In the genomic region with DNA sequence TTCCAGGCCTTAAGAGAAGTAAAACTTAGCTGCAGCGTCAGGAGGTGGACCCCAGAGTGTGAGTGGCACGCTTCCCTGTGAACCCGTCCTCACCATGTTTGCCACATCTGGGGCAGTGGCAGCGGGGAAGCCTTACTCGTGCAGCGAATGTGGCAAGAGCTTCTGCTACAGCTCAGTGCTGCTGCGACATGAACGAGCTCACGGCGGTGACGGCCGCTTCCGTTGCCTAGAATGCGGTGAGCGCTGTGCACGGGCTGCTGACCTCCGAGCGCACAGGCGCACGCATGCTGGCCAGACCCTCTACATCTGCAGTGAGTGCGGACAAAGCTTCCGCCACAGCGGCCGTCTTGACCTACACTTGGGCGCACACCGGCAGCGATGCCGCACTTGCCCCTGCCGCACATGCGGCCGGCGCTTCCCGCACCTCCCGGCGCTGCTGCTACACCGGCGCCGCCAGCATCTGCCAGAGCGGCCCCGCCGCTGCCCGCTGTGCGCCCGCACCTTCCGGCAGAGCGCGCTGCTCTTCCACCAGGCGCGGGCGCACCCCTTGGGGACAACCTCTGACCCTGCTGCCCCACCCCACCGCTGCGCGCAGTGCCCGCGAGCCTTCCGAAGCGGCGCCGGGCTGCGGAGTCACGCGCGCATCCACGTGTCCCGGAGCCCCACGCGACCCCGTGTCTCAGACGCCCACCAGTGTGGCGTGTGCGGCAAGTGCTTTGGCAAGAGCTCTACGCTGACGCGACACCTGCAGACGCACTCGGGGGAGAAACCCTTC, we compare ENCODE assay signal across 1 cellular context.
TF ChIP-seq lines count a peak whose summit lies in the region.

No MANE protein-coding gene starts in this region.

TF ChIP-seq in GM12878, 131 proteins besides CTCF, POLR2A, EP300 and RAD21:
- no peak for TF ChIP-seq BMI1 (IDR thresholded peaks at IDR 0.05; ENCODE audit: borderline replicate concordance)
- no peak for TF ChIP-seq HCFC1 (IDR thresholded peaks at IDR 0.05; ENCODE audit: low read length)
- TF ChIP-seq KLF5 (IDR thresholded peaks at IDR 0.05; ENCODE audit: partially characterized antibody) = no peak
